Comparison of ENCODE assay signal across 21 cellular contexts in genomic region chr10:126463306-126463705, GRCh38.
"Had no signal": no experiment of that assay in that cellular context is flagged by ENCODE, and none has a peak within 500 bp of the region (broad histone marks: within the 10 kb centered on the region; RNA-seq: fewer than 3 reads in every experiment).

No MANE protein-coding gene starts in this region.

- H3K27me3 ChIP-seq: breast epithelium had no signal

- H3K36me3 Mint-ChIP-seq: activated naive CD4-positive, alpha-beta T cell treated with anti-CD3 and anti-CD28 coated beads, Interleukin-2, amount 50 U/mL, for 24 hours had no signal

- H3K27ac Mint-ChIP-seq: activated CD8-positive, alpha-beta T cell treated with anti-CD3 and anti-CD28 coated beads, Interleukin-2, amount 10 ng/mL, durations not matched to agents 7 days and 5 days; activated naive CD4-positive, alpha-beta T cell treated with anti-CD3 and anti-CD28 coated beads, Interleukin-2, amount 50 U/mL, for 24 hours had no signal

- DNase-seq: activated CD4-positive, alpha-beta T cell treated with anti-CD3 and anti-CD28 coated beads for 4 hours; activated CD8-positive, alpha-beta memory T cell treated with anti-CD3 and anti-CD28 coated beads, Interleukin-2, amount 50 U/mL, for 48 hours; activated CD8-positive, alpha-beta T cell treated with anti-CD3 and anti-CD28 coated beads, Interleukin-2, amount 10 ng/mL, durations not matched to agents 7 days and 5 days; activated naive CD4-positive, alpha-beta T cell; activated T-cell treated with anti-CD3 and anti-CD28 coated beads, Interleukin-2, amount 50 U/mL, for 1 hour; aorta; caudate nucleus; KBM-7; NCI-H1092; NCI-H1417 treated with DMSO at 0.1 percent for 48 hours; NCI-H1694; NCI-H2029; NCI-H510A treated with DMSO at 0.1 percent for 48 hours; NCI-H748 treated with DMSO at 0.1 percent for 48 hours; RPMI8226; SK-N-SH; T-helper 1 cell had no signal

- H3K27ac ChIP-seq: breast epithelium had no signal

- ATAC-seq: activated CD4-positive, CD25-positive, alpha-beta regulatory T cell treated with anti-CD3 and anti-CD28 coated beads, Interleukin-2, amount 50 U/mL, for 24 hours; activated CD8-positive, alpha-beta T cell treated with anti-CD3 and anti-CD28 coated beads, Interleukin-2, amount 10 ng/mL, durations not matched to agents 7 days and 5 days; Right ventricle myocardium inferior had no signal

- H3K36me3 ChIP-seq: breast epithelium had no signal

- H3K9me3 Mint-ChIP-seq: activated naive CD4-positive, alpha-beta T cell treated with anti-CD3 and anti-CD28 coated beads, Interleukin-2, amount 50 U/mL, for 24 hours had no signal

- H3K4me3 ChIP-seq: breast epithelium had no signal

- H3K9me3 ChIP-seq: breast epithelium, SK-N-SH had no signal

- H3K4me1 ChIP-seq: breast epithelium had no signal

- H3K4me1 Mint-ChIP-seq: activated naive CD4-positive, alpha-beta T cell treated with anti-CD3 and anti-CD28 coated beads, Interleukin-2, amount 50 U/mL, for 24 hours had no signal

- H3K4me3 Mint-ChIP-seq: activated CD8-positive, alpha-beta T cell treated with anti-CD3 and anti-CD28 coated beads, Interleukin-2, amount 10 ng/mL, durations not matched to agents 7 days and 5 days; activated naive CD4-positive, alpha-beta T cell treated with anti-CD3 and anti-CD28 coated beads, Interleukin-2, amount 50 U/mL, for 24 hours had no signal
